ENCODE assay signal across 9 cellular contexts in genomic region chr15:101246391-101246790, GRCh38. TPM values are rescaled to one million over a fixed set of nuclear protein-coding genes. Genes with fewer than 3 reads are reported as not detected.
DNase-seq lines count a peak whose midpoint lies in the region; ATAC-seq and TF ChIP-seq lines count a peak whose summit lies in the region.
"Had no signal": no experiment of that assay in that cellular context is flagged by ENCODE, and none has a peak within 500 bp of the region (broad histone marks: within the 10 kb centered on the region; RNA-seq: fewer than 3 reads in every experiment).

No MANE protein-coding gene starts in this region.

- no peaks in the 10 kb centered on the region for H3K27me3 ChIP-seq in thoracic aorta (replicated peaks; ENCODE audit: insufficient read depth)

- no peaks in the 10 kb centered on the region for H3K9me3 ChIP-seq in thoracic aorta

- peak overlapping the region; percentile 77 for H3K4me3 Mint-ChIP-seq in activated naive CD4-positive, alpha-beta T cell treated with anti-CD3 and anti-CD28 coated beads, Interleukin-2, amount 50 U/mL, for 24 hours
- H3K4me3 Mint-ChIP-seq in activated T-helper 1 cell treated with anti-CD3 and anti-CD28 coated beads, Interleukin-12 subunit alpha, Interleukin-12 subunit beta, Interleukin-2, Interleukin-4 antibody, amounts not matched to agents 30 ng/mL and 10 ng/mL and 1 ng/mL, durations not matched to agents 14 hours and 24 hours and 36 hours: peak overlapping the region; percentile 60
- H3K4me3 Mint-ChIP-seq in immature natural killer cell: no peak overlapping the region

- H3K27ac Mint-ChIP-seq in activated naive CD4-positive, alpha-beta T cell treated with anti-CD3 and anti-CD28 coated beads, Interleukin-2, amount 50 U/mL, for 24 hours: peak overlapping the region; percentile 56
- H3K27ac Mint-ChIP-seq in activated T-helper 1 cell treated with anti-CD3 and anti-CD28 coated beads, Interleukin-12 subunit alpha, Interleukin-12 subunit beta, Interleukin-2, Interleukin-4 antibody, amounts not matched to agents 30 ng/mL and 10 ng/mL and 1 ng/mL, durations not matched to agents 14 hours and 24 hours and 36 hours: peak overlapping the region; percentile 42
- H3K27ac Mint-ChIP-seq in immature natural killer cell: peak overlapping the region in 4 of 6 donors; percentile 8 to 97 (median 68)

- H3K36me3 Mint-ChIP-seq in activated naive CD4-positive, alpha-beta T cell treated with anti-CD3 and anti-CD28 coated beads, Interleukin-2, amount 50 U/mL, for 24 hours: peaks cover 19% of the 10 kb centered on the region
- H3K36me3 Mint-ChIP-seq in activated T-helper 1 cell treated with anti-CD3 and anti-CD28 coated beads, Interleukin-12 subunit alpha, Interleukin-12 subunit beta, Interleukin-2, Interleukin-4 antibody, amounts not matched to agents 30 ng/mL and 10 ng/mL and 1 ng/mL, durations not matched to agents 14 hours and 24 hours and 36 hours (ENCODE audit: low read depth): peaks cover 62% of the 10 kb centered on the region
- peaks cover 0 to 3% (median 0%) of the 10 kb centered on the region in 3 donors for H3K36me3 Mint-ChIP-seq in immature natural killer cell

- ATAC-seq in thoracic aorta (ENCODE audit: insufficient number of reproducible peaks, low FRiP score, low read depth): no peak
- ATAC-seq in left colon: no peak
- no peak for ATAC-seq in HG03378 (IDR thresholded peaks at IDR 0.05; ENCODE audit: unreplicated experiment)

- no peaks in the 10 kb centered on the region for H3K9me3 Mint-ChIP-seq in activated naive CD4-positive, alpha-beta T cell treated with anti-CD3 and anti-CD28 coated beads, Interleukin-2, amount 50 U/mL, for 24 hours
- H3K9me3 Mint-ChIP-seq in activated T-helper 1 cell treated with anti-CD3 and anti-CD28 coated beads, Interleukin-12 subunit alpha, Interleukin-12 subunit beta, Interleukin-2, Interleukin-4 antibody, amounts not matched to agents 30 ng/mL and 10 ng/mL and 1 ng/mL, durations not matched to agents 14 hours and 24 hours and 36 hours: no peaks in the 10 kb centered on the region
- no peaks in the 10 kb centered on the region for H3K9me3 Mint-ChIP-seq in immature natural killer cell
- H3K9me3 Mint-ChIP-seq: neural crest cell had no signal

- H3K4me3 ChIP-seq in thoracic aorta: peak overlapping the region; percentile 40

- H3K27me3 Mint-ChIP-seq in activated naive CD4-positive, alpha-beta T cell treated with anti-CD3 and anti-CD28 coated beads, Interleukin-2, amount 50 U/mL, for 24 hours: no peaks in the 10 kb centered on the region
- H3K27me3 Mint-ChIP-seq in activated T-helper 1 cell treated with anti-CD3 and anti-CD28 coated beads, Interleukin-12 subunit alpha, Interleukin-12 subunit beta, Interleukin-2, Interleukin-4 antibody, amounts not matched to agents 30 ng/mL and 10 ng/mL and 1 ng/mL, durations not matched to agents 14 hours and 24 hours and 36 hours (ENCODE audit: insufficient read depth): no peaks in the 10 kb centered on the region
- peaks cover 1 to 13% (median 11%) of the 10 kb centered on the region in 3 donors for H3K27me3 Mint-ChIP-seq in immature natural killer cell (ENCODE audit: low read depth in 3 of 3)

- intact Hi-C loops in activated T-helper 1 cell treated with anti-CD3 and anti-CD28 coated beads, Interleukin-12 subunit alpha, Interleukin-12 subunit beta, Interleukin-2, Interleukin-4 antibody, amounts not matched to agents 30 ng/mL and 10 ng/mL and 1 ng/mL, durations not matched to agents 14 hours and 24 hours and 36 hours (cut with micrococcal nuclease): loop anchor here (5.0 kb wide), 1 partner anchor 644 kb away; the partner anchor contains the start of genes ASB7 and LINS1
- intact Hi-C loops in left colon (cut with DNase I, micrococcal nuclease): no loop called here

- DNase-seq in activated naive CD4-positive, alpha-beta T cell (lab: John Stamatoyannopoulos, UW): no peak
- DNase-seq in activated T-helper 1 cell treated with anti-CD3 and anti-CD28 coated beads, Interleukin-12 subunit alpha, Interleukin-12 subunit beta, Interleukin-2, Interleukin-4 antibody, amounts not matched to agents 30 ng/mL and 10 ng/mL and 1 ng/mL, durations not matched to agents 14 hours and 24 hours and 36 hours (ENCODE audit: low spot score): no peak
- DNase-seq in immature natural killer cell (no peak), thoracic aorta (ENCODE audit: low spot score) (no peak), left colon (no peak), GF-D8 (lab: John Stamatoyannopoulos, UW) (no peak)

- H3K36me3 ChIP-seq in thoracic aorta: no peaks in the 10 kb centered on the region

- peaks cover 85% of the 10 kb centered on the region for H3K4me1 Mint-ChIP-seq in activated naive CD4-positive, alpha-beta T cell treated with anti-CD3 and anti-CD28 coated beads, Interleukin-2, amount 50 U/mL, for 24 hours
- H3K4me1 Mint-ChIP-seq in activated T-helper 1 cell treated with anti-CD3 and anti-CD28 coated beads, Interleukin-12 subunit alpha, Interleukin-12 subunit beta, Interleukin-2, Interleukin-4 antibody, amounts not matched to agents 30 ng/mL and 10 ng/mL and 1 ng/mL, durations not matched to agents 14 hours and 24 hours and 36 hours (ENCODE audit: low read depth): peaks cover 90% of the 10 kb centered on the region
- peaks cover 85 to 94% of the 10 kb centered on the region in 2 donors for H3K4me1 Mint-ChIP-seq in immature natural killer cell

- H3K4me1 ChIP-seq in thoracic aorta (ENCODE audit: control insufficient read depth in 1 of 2, low read depth in 2 of 2): peaks cover 62 to 91% of the 10 kb centered on the region in 2 donors

- H3K27ac ChIP-seq in thoracic aorta: peak overlapping the region; percentile 57 to 66

- TF ChIP-seq CTCF in thoracic aorta (IDR thresholded peaks at IDR 0.05): no peak

RNA-seq across cellular contexts. Expression of gene CHSY1, which starts 5.5 kb away (rescaled TPM):
- 76.3 and 78.0 TPM in 2 replicates for total RNA-seq in activated T-helper 1 cell treated with anti-CD3 and anti-CD28 coated beads, Interleukin-12 subunit alpha, Interleukin-12 subunit beta, Interleukin-2, Interleukin-4 antibody, amounts not matched to agents 30 ng/mL and 10 ng/mL and 1 ng/mL, durations not matched to agents 14 hours and 24 hours and 36 hours
- 1 to 10 TPM; 2.8 to 4.0 (median 2.8) TPM for polyA plus RNA-seq in immature natural killer cell
- total RNA-seq in thoracic aorta (100 to 1,000 TPM in 1 of 2 donors, 10 to 100 TPM in 1; 35.7 to 153 TPM), left colon (10 to 100 TPM; 10.6 to 11.7 TPM)

RNA-seq across cellular contexts. Expression of gene SELENOS, which starts 30.9 kb away (rescaled TPM):
- total RNA-seq in activated T-helper 1 cell treated with anti-CD3 and anti-CD28 coated beads, Interleukin-12 subunit alpha, Interleukin-12 subunit beta, Interleukin-2, Interleukin-4 antibody, amounts not matched to agents 30 ng/mL and 10 ng/mL and 1 ng/mL, durations not matched to agents 14 hours and 24 hours and 36 hours: 47.4 and 53.0 TPM in 2 replicates
- polyA plus RNA-seq in immature natural killer cell: 100 to 1,000 TPM in 1 of 3 donors, 10 to 100 TPM in 2; 88.7 to 122 (median 94.9) TPM
- total RNA-seq in thoracic aorta (10 to 100 TPM; 84.6 to 92.6 TPM), left colon (100 to 1,000 TPM; 134 to 142 TPM)

RNA-seq across cellular contexts. Expression of gene SNRPA1, which starts 48.7 kb away (rescaled TPM):
- total RNA-seq in activated T-helper 1 cell treated with anti-CD3 and anti-CD28 coated beads, Interleukin-12 subunit alpha, Interleukin-12 subunit beta, Interleukin-2, Interleukin-4 antibody, amounts not matched to agents 30 ng/mL and 10 ng/mL and 1 ng/mL, durations not matched to agents 14 hours and 24 hours and 36 hours: 176 and 184 TPM in 2 replicates
- polyA plus RNA-seq in immature natural killer cell: 10 to 100 TPM; 38.6 to 65.0 (median 53.4) TPM
- 10 to 100 TPM; 31.0 to 60.0 TPM for total RNA-seq in thoracic aorta
- total RNA-seq in left colon: 10 to 100 TPM; 44.7 to 48.2 TPM

Comparison
In these comparisons a context has a peak if more than half of its experiments do, and no peak if none do; other contexts are left out.
1. H3K4me3 Mint-ChIP-seq: peak in activated naive CD4-positive, alpha-beta T cell treated with anti-CD3 and anti-CD28 coated beads, Interleukin-2, amount 50 U/mL, for 24 hours (single experiment) and activated T-helper 1 cell treated with anti-CD3 and anti-CD28 coated beads, Interleukin-12 subunit alpha, Interleukin-12 subunit beta, Interleukin-2, Interleukin-4 antibody, amounts not matched to agents 30 ng/mL and 10 ng/mL and 1 ng/mL, durations not matched to agents 14 hours and 24 hours and 36 hours (single experiment); none in immature natural killer cell (0 of 5).
2. Peak in every context shown above with its lines, with median percentiles within 50 percentile points of each other: H3K27ac Mint-ChIP-seq.